In the genomic region with DNA sequence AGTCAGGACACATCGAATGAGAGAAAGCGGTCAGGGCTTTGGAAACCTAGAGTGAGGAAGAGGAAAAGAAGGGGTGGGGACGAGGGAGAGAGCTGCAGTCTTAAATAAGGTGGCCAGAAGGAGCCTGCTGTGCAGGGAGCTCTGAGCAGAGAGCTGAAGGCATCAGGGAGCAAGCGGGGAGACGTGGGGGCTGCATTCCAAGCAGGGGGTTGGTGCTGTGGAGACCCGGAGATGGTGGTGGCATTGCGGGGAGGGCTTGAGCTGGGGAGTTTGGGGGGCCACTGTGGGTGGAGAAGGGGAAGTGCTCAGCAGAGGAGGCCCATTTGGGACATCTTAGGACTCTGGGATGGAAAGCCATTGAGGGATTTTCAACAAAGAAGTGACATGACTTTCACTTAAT, we compare ENCODE assay signal across 15 cellular contexts.
"Had no signal": no experiment of that assay in that cellular context is flagged by ENCODE, and none has a peak within 500 bp of the region (broad histone marks: within the 10 kb centered on the region; RNA-seq: fewer than 3 reads in every experiment).

No MANE protein-coding gene starts in this region.

- H3K9me3 ChIP-seq: esophagus squamous epithelium, left ventricle myocardium inferior, pancreas, sigmoid colon, spleen, stomach, testis had no signal

- H3K4me3 ChIP-seq: esophagus squamous epithelium, left ventricle myocardium inferior, pancreas, sigmoid colon, spleen, stomach, testis had no signal

- H3K27ac Mint-ChIP-seq: activated naive CD4-positive, alpha-beta T cell treated with anti-CD3 and anti-CD28 coated beads, Interleukin-2, amount 50 U/mL, for 72 hours; memory B cell had no signal

- H3K9me3 Mint-ChIP-seq: activated naive CD4-positive, alpha-beta T cell treated with anti-CD3 and anti-CD28 coated beads, Interleukin-2, amount 50 U/mL, for 72 hours; memory B cell had no signal

- H3K27me3 ChIP-seq: brain microvascular endothelial cell, pancreas, sigmoid colon, stomach, testis had no signal

- DNase-seq: activated effector memory CD4-positive, alpha-beta T cell treated with Interleukin-2 at 50 U/mL for 16 hours; anterior cingulate cortex; brain microvascular endothelial cell; cortex of kidney; effector CD4-positive, alpha-beta T cell; esophagus squamous epithelium; hypothalamus; left ventricle myocardium inferior; pancreas; sigmoid colon; spleen; stomach; testis had no signal

- H3K36me3 ChIP-seq: brain microvascular endothelial cell, esophagus squamous epithelium, left ventricle myocardium inferior, pancreas, sigmoid colon, spleen, stomach had no signal

- H3K27ac ChIP-seq: brain microvascular endothelial cell, esophagus squamous epithelium, left ventricle myocardium inferior, pancreas, sigmoid colon, spleen, stomach, testis had no signal

- H3K4me3 Mint-ChIP-seq: memory B cell had no signal

- ATAC-seq: activated naive CD4-positive, alpha-beta T cell treated with anti-CD3 and anti-CD28 coated beads, Interleukin-2, amount 50 U/mL, for 72 hours; pancreas had no signal

- H3K4me1 Mint-ChIP-seq: memory B cell had no signal

- H3K36me3 Mint-ChIP-seq: activated naive CD4-positive, alpha-beta T cell treated with anti-CD3 and anti-CD28 coated beads, Interleukin-2, amount 50 U/mL, for 72 hours; memory B cell had no signal
